ENCODE assay signal across 9 cellular contexts in the genomic region with DNA sequence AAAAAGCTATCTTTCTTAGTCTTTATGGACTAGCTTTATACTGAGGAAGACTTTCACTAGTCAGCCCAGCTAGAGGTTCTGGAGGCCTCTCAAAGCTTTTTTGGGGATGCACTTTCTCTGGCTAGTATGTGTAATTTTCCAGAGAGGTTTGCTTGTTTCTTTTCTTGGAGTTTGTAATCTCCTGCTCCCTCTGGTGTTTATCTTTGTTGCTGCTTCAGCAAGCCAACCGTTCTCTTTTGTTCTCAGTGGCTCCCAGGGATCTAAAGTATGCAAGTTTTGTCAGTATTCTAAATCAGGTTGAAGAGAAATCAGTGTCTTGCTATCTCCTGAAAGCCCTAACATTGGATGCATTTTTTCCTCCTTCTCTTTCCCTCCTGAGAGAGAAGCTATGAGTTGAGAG.
A peak's percentile ranks its signal among the peaks of the same experiment; 100 is the strongest.
DNase-seq lines count a peak whose midpoint lies in the region; ATAC-seq and TF ChIP-seq lines count a peak whose summit lies in the region.
"Had no signal": no experiment of that assay in that cellular context is flagged by ENCODE, and none has a peak within 500 bp of the region (broad histone marks: within the 10 kb centered on the region; RNA-seq: fewer than 3 reads in every experiment).

No MANE protein-coding gene starts in this region.

- no peaks in the 10 kb centered on the region for H4K20me1 ChIP-seq in PC-9 (ENCODE audit: insufficient read depth)

- no peak overlapping the region for H3K4me2 ChIP-seq in PC-9

- no peak for ATAC-seq in HG03469 (IDR thresholded peaks at IDR 0.05; ENCODE audit: unreplicated experiment)

- H3F3A ChIP-seq in PC-9 (ENCODE audit: insufficient read depth, low read depth): no peaks in the 10 kb centered on the region

- POLR2A ChIA-PET in PC-9 (lab: Charles Lee; ENCODE audit: unreplicated experiment): no interaction called here

- H3K79me2 ChIP-seq in PC-9 (ENCODE audit: low read depth): no peaks in the 10 kb centered on the region

- CTCF ChIA-PET in PC-9 (lab: Charles Lee): no interaction called here

- BruUV-seq in PC-9 (replicated peaks; lab: Mats Ljungman, UMichigan): no TSS peak

- intact Hi-C loops in PC-9 (cut with micrococcal nuclease; ENCODE audit: unreplicated experiment): no loop called here

- DNase-seq in SIG-M5 treated with dmso at 0.1 percent for 504 hours (lab: John Stamatoyannopoulos, UW; ENCODE audit: unreplicated experiment) (peak; percentile 37), SIG-M5 (lab: John Stamatoyannopoulos, UW) (no peak), PC-9 (no peak), fibroblast of peridontal ligament (ENCODE audit: extremely low read depth) (peak; percentile 32), stromal cell of bone marrow (ENCODE audit: low read depth) (peak; percentile 16), AG08395 (ENCODE audit: low spot score) (no peak), T-helper 9 cell (no peak)
- DNase-seq: stimulated activated CD4-positive, alpha-beta T cell treated with anti-CD3 and anti-CD28 coated beads, Interleukin-12 subunit alpha, Interleukin-12 subunit beta, amount 100 ng/mL, for 4 hours had no signal

- 0 out of 2 replicates have a peak, but pooled peaks cover 2% of the 10 kb centered on the region for H3K27me3 ChIP-seq in PC-9 (ENCODE audit: insufficient read depth, low read depth)

- H2AFZ ChIP-seq in PC-9: no peak overlapping the region

- no peaks in the 10 kb centered on the region for H3K9me2 ChIP-seq in PC-9 (ENCODE audit: insufficient read depth)

- H3K4me1 ChIP-seq in PC-9 (replicated peaks; ENCODE audit: insufficient read depth): no peaks in the 10 kb centered on the region

- H3K27ac ChIP-seq in PC-9: no peak overlapping the region

- 0 out of 2 replicates have a peak, but pooled peaks cover 4% of the 10 kb centered on the region for H3K9me3 ChIP-seq in PC-9 (ENCODE audit: insufficient read depth, low read depth)

- peak; percentile 60; the same call in 1 of the 2 replicates for TF ChIP-seq CTCF in PC-9 (conservative IDR thresholded peaks at IDR 0.05)

- no peak overlapping the region for H3K4me3 ChIP-seq in PC-9

- H3K36me3 ChIP-seq in PC-9 (ENCODE audit: low read depth): no peaks in the 10 kb centered on the region

Comparison
In these comparisons a context has a peak if more than half of its experiments do, and no peak if none do; other contexts are left out.
1. DNase-seq: peak in SIG-M5 treated with dmso at 0.1 percent for 504 hours (single experiment), fibroblast of peridontal ligament (single experiment) and stromal cell of bone marrow (single experiment); none in SIG-M5 (single experiment), PC-9 (0 of 2), AG08395 (single experiment) and T-helper 9 cell (single experiment).